9 cellular contexts compared by ENCODE assay signal in genomic region chr15:52463638-52464037, GRCh38.
DNase-seq lines count a peak whose midpoint lies in the region; ATAC-seq and TF ChIP-seq lines count a peak whose summit lies in the region.
"Had no signal": no experiment of that assay in that cellular context is flagged by ENCODE, and none has a peak within 500 bp of the region (broad histone marks: within the 10 kb centered on the region; RNA-seq: fewer than 3 reads in every experiment).

No MANE protein-coding gene starts in this region.

- H3K36me3 ChIP-seq in heart right ventricle (no peaks in the 10 kb centered on the region), RWPE2 (ENCODE audit: low read depth) (no peaks in the 10 kb centered on the region)

- DNase-seq in heart right ventricle, result no peak
- DNase-seq in Right ventricle myocardium inferior (ENCODE audit: missing footprints), result no peak
- DNase-seq in RWPE2 (ENCODE audit: low spot score), result no peak
- DNase-seq in fibroblast of gingiva (ENCODE audit: low read depth), result peak; percentile 11
- no peak for DNase-seq in stimulated activated naive B cell treated with anti-CD40 and anti-IgM and Interleukin-4, amounts not matched to agents 10 μg/mL and 1 μg/mL and 100 μg/mL, for 72 hours
- DNase-seq in NCI-H446 (lab: John Stamatoyannopoulos, UW), result no peak
- DNase-seq in DMS 273 (lab: John Stamatoyannopoulos, UW; ENCODE audit: unreplicated experiment), result no peak
- no peak for DNase-seq in NCI-H2029 (lab: John Stamatoyannopoulos, UW)
- DNase-seq: activated T-cell treated with anti-CD3 and anti-CD28 coated beads for 4 hours had no signal

- peaks cover 0 to 49% (median 14%) of the 10 kb centered on the region in 9 donors for H3K4me1 ChIP-seq in heart right ventricle
- H3K4me1 ChIP-seq in RWPE2 (ENCODE audit: insufficient read depth, poor library complexity, severe bottlenecking), result peaks cover 14% of the 10 kb centered on the region

- no peak overlapping the region for H3K4me3 Mint-ChIP-seq in stimulated activated naive B cell treated with anti-CD40 and anti-IgM and Interleukin-4, amounts not matched to agents 10 μg/mL and 1 μg/mL and 100 μg/mL, for 72 hours

- peaks cover 16 to 21% of the 10 kb centered on the region in 2 donors for H3K36me3 Mint-ChIP-seq in stimulated activated naive B cell treated with anti-CD40 and anti-IgM and Interleukin-4, amounts not matched to agents 10 μg/mL and 1 μg/mL and 100 μg/mL, for 72 hours

- H3K27ac ChIP-seq in heart right ventricle (peak overlapping the region in 1 of 10 donors; percentile 63), RWPE2 (ENCODE audit: poor library complexity, severe bottlenecking) (no peak overlapping the region)

- H3K4me3 ChIP-seq in heart right ventricle, result no peak overlapping the region
- H3K4me3 ChIP-seq in RWPE2 (ENCODE audit: severe bottlenecking), result no peak overlapping the region

- intact Hi-C loops in heart right ventricle (cut with DNase I), result loop anchor here in 2 of 10 donors (2.0 to 10.0 kb wide), 2 partner anchors 129 to 133 kb away; no protein-coding TSS in a partner anchor
- intact Hi-C loops in Right ventricle myocardium inferior (cut with DNase I), result loop anchor here (5.0 kb wide), 1 partner anchor 131 kb away; no protein-coding TSS in a partner anchor

- peak in 6 of 9 donors; percentile 22 to 45 (median 32) for TF ChIP-seq CTCF in heart right ventricle (IDR thresholded peaks at IDR 0.05)
- TF ChIP-seq CTCF in RWPE2 (IDR thresholded peaks at IDR 0.05; ENCODE audit: poor library complexity, severe bottlenecking), result peak; percentile 81

- peaks cover 0 to 20% (median 9%) of the 10 kb centered on the region in 11 donors for H3K9me3 ChIP-seq in heart right ventricle
- H3K9me3 ChIP-seq in RWPE2 (ENCODE audit: severe bottlenecking), result peaks cover 6% of the 10 kb centered on the region

- H3K27me3 ChIP-seq in heart right ventricle (no peaks in the 10 kb centered on the region), RWPE2 (ENCODE audit: insufficient read depth, poor library complexity, severe bottlenecking) (no peaks in the 10 kb centered on the region)

- no peaks in the 10 kb centered on the region for H3K27me3 Mint-ChIP-seq in stimulated activated naive B cell treated with anti-CD40 and anti-IgM and Interleukin-4, amounts not matched to agents 10 μg/mL and 1 μg/mL and 100 μg/mL, for 72 hours

- peak overlapping the region; percentile 25 for H3K27ac Mint-ChIP-seq in stimulated activated naive B cell treated with anti-CD40 and anti-IgM and Interleukin-4, amounts not matched to agents 10 μg/mL and 1 μg/mL and 100 μg/mL, for 72 hours

- peaks cover 4 to 6% of the 10 kb centered on the region in 2 donors for H3K9me3 Mint-ChIP-seq in stimulated activated naive B cell treated with anti-CD40 and anti-IgM and Interleukin-4, amounts not matched to agents 10 μg/mL and 1 μg/mL and 100 μg/mL, for 72 hours

- ATAC-seq in heart right ventricle (peak in 2 of 8 donors; percentile 58 to 65), Right ventricle myocardium inferior (no peak), RWPE2 (ENCODE audit: low read depth) (peak; percentile 47)
- no peak for ATAC-seq in stimulated activated naive B cell treated with anti-CD40 and anti-IgM and Interleukin-4, amounts not matched to agents 10 μg/mL and 1 μg/mL and 100 μg/mL, for 72 hours (replicated peaks)

- peaks cover 26 to 55% of the 10 kb centered on the region in 2 donors for H3K4me1 Mint-ChIP-seq in stimulated activated naive B cell treated with anti-CD40 and anti-IgM and Interleukin-4, amounts not matched to agents 10 μg/mL and 1 μg/mL and 100 μg/mL, for 72 hours
